In the genomic region with DNA sequence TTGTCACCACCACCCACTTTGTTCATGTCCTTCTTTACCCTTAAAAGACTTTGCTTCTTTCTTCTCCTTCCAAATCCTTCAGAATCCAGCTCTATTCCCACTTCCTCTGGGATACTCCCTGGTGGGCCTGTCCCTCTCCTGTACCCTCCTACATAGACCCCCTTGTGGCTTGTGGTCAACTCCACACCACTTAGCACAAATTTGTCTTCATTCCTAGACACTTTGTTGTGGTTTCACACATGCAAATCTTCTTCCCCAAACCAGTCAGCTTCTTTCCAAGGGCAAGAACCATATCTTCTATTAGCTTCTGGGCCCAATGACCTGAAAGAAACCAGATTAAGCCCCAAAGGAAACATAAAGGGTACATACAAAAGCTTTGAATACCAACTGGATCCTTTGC, we compare ENCODE assay signal across 24 cellular contexts.
A peak's percentile ranks its signal among the peaks of the same experiment; 100 is the strongest.
DNase-seq lines count a peak whose midpoint lies in the region; ATAC-seq and TF ChIP-seq lines count a peak whose summit lies in the region.
"Had no signal": no experiment of that assay in that cellular context is flagged by ENCODE, and none has a peak within 500 bp of the region (broad histone marks: within the 10 kb centered on the region; RNA-seq: fewer than 3 reads in every experiment).

No MANE protein-coding gene starts in this region.

- CTCF ChIA-PET in activated CD8-positive, alpha-beta T cell treated with anti-CD3 and anti-CD28 coated beads for 36 hours (lab: Charles Lee): interaction anchor here (1.1 kb wide), 1 partner anchor 9 kb away, joined by 3 read pairs; no protein-coding TSS in a partner anchor
- CTCF ChIA-PET in activated CD8-positive, alpha-beta T cell treated with anti-CD3 and anti-CD28 coated beads, Interleukin-2, amount 10 ng/mL, durations not matched to agents 7 days and 5 days (lab: Charles Lee): interaction anchor here (1.1 to 2.9 kb wide), 2 partner anchors 9 to 53 kb away, joined by 4 to 15 read pairs; no protein-coding TSS in a partner anchor

- H3K4me3 ChIP-seq in SJCRH30 (no peak overlapping the region), mesenchymal stem cell (ENCODE audit: insufficient read depth in 1 of 2, low read depth in 1 of 2, low read length in 2 of 2) (no peak overlapping the region), tibial artery (no peak overlapping the region), left ventricle myocardium inferior (no peak overlapping the region)
- H3K4me3 ChIP-seq: GM23338, HAP-1 had no signal

- no peak overlapping the region for H3K18ac ChIP-seq in mesenchymal stem cell (ENCODE audit: low read depth in 1 of 2, low read length in 2 of 2)

- H3K27me3 Mint-ChIP-seq in activated CD8-positive, alpha-beta T cell treated with anti-CD3 and anti-CD28 coated beads for 36 hours: no peaks in the 10 kb centered on the region
- H3K27me3 Mint-ChIP-seq in activated CD8-positive, alpha-beta T cell treated with anti-CD3 and anti-CD28 coated beads, Interleukin-2, amount 10 ng/mL, durations not matched to agents 7 days and 5 days (ENCODE audit: low read depth): peaks cover 8% of the 10 kb centered on the region

- H3K9me3 Mint-ChIP-seq in activated CD8-positive, alpha-beta T cell treated with anti-CD3 and anti-CD28 coated beads for 36 hours: no peaks in the 10 kb centered on the region
- no peaks in the 10 kb centered on the region for H3K9me3 Mint-ChIP-seq in activated CD8-positive, alpha-beta T cell treated with anti-CD3 and anti-CD28 coated beads, Interleukin-2, amount 10 ng/mL, durations not matched to agents 7 days and 5 days (ENCODE audit: insufficient read depth)
- H3K9me3 Mint-ChIP-seq: CD8-positive, alpha-beta memory T cell; GM23338 had no signal

- no peak overlapping the region for H2BK120ac ChIP-seq in mesenchymal stem cell (ENCODE audit: low read depth, low read length)

- intact Hi-C loops in activated CD8-positive, alpha-beta T cell treated with anti-CD3 and anti-CD28 coated beads for 36 hours (cut with micrococcal nuclease): no loop called here
- intact Hi-C loops in tibial artery (cut with DNase I; ENCODE audit: low total_unique reads): no loop called here
- intact Hi-C loops in left ventricle myocardium inferior (cut with micrococcal nuclease): no loop called here

- ATAC-seq in activated CD8-positive, alpha-beta T cell treated with anti-CD3 and anti-CD28 coated beads for 36 hours: no peak
- ATAC-seq in activated CD8-positive, alpha-beta T cell treated with anti-CD3 and anti-CD28 coated beads, Interleukin-2, amount 10 ng/mL, durations not matched to agents 7 days and 5 days: no peak
- ATAC-seq in esophagus mucosa: no peak
- ATAC-seq: GM23338 had no signal

- H3K79me1 ChIP-seq in mesenchymal stem cell (replicated peaks; ENCODE audit: low read length, poor library complexity, severe bottlenecking): no peaks in the 10 kb centered on the region

- no peak overlapping the region for H3K4me2 ChIP-seq in mesenchymal stem cell (ENCODE audit: low read length, poor library complexity, severe bottlenecking)
- H3K4me2 ChIP-seq: GM23338 had no signal

- H2BK5ac ChIP-seq in mesenchymal stem cell (ENCODE audit: low read depth, low read length, poor library complexity, severe bottlenecking): no peak overlapping the region

- H3K27ac ChIP-seq in SJCRH30 (no peak overlapping the region), mesenchymal stem cell (ENCODE audit: low read length, poor library complexity, severe bottlenecking) (no peak overlapping the region), tibial artery (peak overlapping the region; percentile 12 to 81), left ventricle myocardium inferior (replicated peaks) (no peak overlapping the region)
- H3K27ac ChIP-seq: 22Rv1, C4-2B had no signal

- no peak overlapping the region for H3K4ac ChIP-seq in mesenchymal stem cell (ENCODE audit: low read depth in 1 of 2, low read length in 2 of 2)

- H3K36me3 Mint-ChIP-seq in activated CD8-positive, alpha-beta T cell treated with anti-CD3 and anti-CD28 coated beads for 36 hours (ENCODE audit: low read depth): peaks cover 3% of the 10 kb centered on the region
- H3K36me3 Mint-ChIP-seq in activated CD8-positive, alpha-beta T cell treated with anti-CD3 and anti-CD28 coated beads, Interleukin-2, amount 10 ng/mL, durations not matched to agents 7 days and 5 days (ENCODE audit: low read depth): no peaks in the 10 kb centered on the region
- H3K36me3 Mint-ChIP-seq: CD8-positive, alpha-beta memory T cell had no signal

- H4K8ac ChIP-seq in mesenchymal stem cell (ENCODE audit: low read length): no peak overlapping the region

- no peak overlapping the region for H2AFZ ChIP-seq in mesenchymal stem cell (ENCODE audit: low read depth, low read length)
- H2AFZ ChIP-seq: GM23338 had no signal

- no peak overlapping the region for H4K91ac ChIP-seq in mesenchymal stem cell (ENCODE audit: low read length)

- H2AK5ac ChIP-seq in mesenchymal stem cell (ENCODE audit: low read length, severe bottlenecking): peak overlapping the region; percentile 38

- no peak overlapping the region for H3K23ac ChIP-seq in mesenchymal stem cell (ENCODE audit: low read length in 2 of 2)

- no peak overlapping the region for H2BK15ac ChIP-seq in mesenchymal stem cell (ENCODE audit: low read depth, poor library complexity, severe bottlenecking)

- H3K4me1 ChIP-seq in SJCRH30 (peaks cover 21% of the 10 kb centered on the region), mesenchymal stem cell (ENCODE audit: control insufficient read depth, insufficient read depth, low read depth, low read length) (peaks cover 3% of the 10 kb centered on the region), tibial artery (peaks cover 0 to 70% (median 26%) of the 10 kb centered on the region in 4 donors), left ventricle myocardium inferior (peaks cover 11% of the 10 kb centered on the region)
- H3K4me1 ChIP-seq: HAP-1 had no signal

- TF ChIP-seq CTCF in activated CD8-positive, alpha-beta T cell treated with anti-CD3 and anti-CD28 coated beads for 36 hours (IDR thresholded peaks at IDR 0.05): no peak
- TF ChIP-seq CTCF in tibial artery (IDR thresholded peaks at IDR 0.05) (no peak), left ventricle myocardium inferior (IDR thresholded peaks at IDR 0.05; ENCODE audit: borderline replicate concordance) (no peak)

- POLR2A ChIA-PET in activated CD8-positive, alpha-beta T cell treated with anti-CD3 and anti-CD28 coated beads for 36 hours (lab: Charles Lee): no interaction called here
- POLR2A ChIA-PET in activated CD8-positive, alpha-beta T cell treated with anti-CD3 and anti-CD28 coated beads, Interleukin-2, amount 10 ng/mL, durations not matched to agents 7 days and 5 days (lab: Charles Lee): no interaction called here

- no peaks in the 10 kb centered on the region for H3K36me3 ChIP-seq in SJCRH30
- H3K36me3 ChIP-seq in mesenchymal stem cell (ENCODE audit: control insufficient read depth in 1 of 2, insufficient read depth in 2 of 2, low read depth in 1 of 2, low read length in 2 of 2): no peaks in the 10 kb centered on the region
- H3K36me3 ChIP-seq in tibial artery: no peaks in the 10 kb centered on the region
- no peaks in the 10 kb centered on the region for H3K36me3 ChIP-seq in left ventricle myocardium inferior
- H3K36me3 ChIP-seq: HAP-1 had no signal

- no peaks in the 10 kb centered on the region for H3K9me3 ChIP-seq in SJCRH30 (replicated peaks)
- H3K9me3 ChIP-seq in mesenchymal stem cell (ENCODE audit: control insufficient read depth, low read length): no peaks in the 10 kb centered on the region
- H3K9me3 ChIP-seq in tibial artery: no peaks in the 10 kb centered on the region
- no peaks in the 10 kb centered on the region for H3K9me3 ChIP-seq in left ventricle myocardium inferior (replicated peaks)
- H3K9me3 ChIP-seq: HAP-1 had no signal

- no peak overlapping the region for H2BK12ac ChIP-seq in mesenchymal stem cell (ENCODE audit: low read length in 2 of 2)

- H3K27me3 ChIP-seq in SJCRH30 (no peaks in the 10 kb centered on the region), mesenchymal stem cell (ENCODE audit: control insufficient read depth in 1 of 2, insufficient read depth in 1 of 2, low read length in 2 of 2) (peaks cover 0 to 10% of the 10 kb centered on the region in 2 experiments), tibial artery (no peaks in the 10 kb centered on the region), left ventricle myocardium inferior (ENCODE audit: low read depth) (no peaks in the 10 kb centered on the region)

- DNase-seq in activated CD8-positive, alpha-beta T cell treated with anti-CD3 and anti-CD28 coated beads for 36 hours: peak; percentile 6
- DNase-seq in activated CD8-positive, alpha-beta T cell treated with anti-CD3 and anti-CD28 coated beads, Interleukin-2, amount 10 ng/mL, durations not matched to agents 7 days and 5 days: no peak
- DNase-seq in SJCRH30: peak; percentile 28 to 52
- no peak for DNase-seq in mesenchymal stem cell
- DNase-seq in tibial artery: no peak
- DNase-seq in left ventricle myocardium inferior: no peak
- DNase-seq in NCI-H187 (lab: John Stamatoyannopoulos, UW): no peak
- DNase-seq: ACHN; Calu3; CD8-positive, alpha-beta memory T cell; DMS153; KBM-7; NCI-H1092; NCI-H1436 treated with DMSO at 0.1 percent for 48 hours; NCI-H2029; NCI-H226; NCI-H510A treated with DMSO at 0.1 percent for 48 hours; NCI-H748 treated with DMSO at 0.1 percent for 48 hours; NK-92 treated with Interleukin-12 subunit alpha and Interleukin-12 subunit beta, amount 100 ng/mL, for 24 hours had no signal

- H3K27ac Mint-ChIP-seq in activated CD8-positive, alpha-beta T cell treated with anti-CD3 and anti-CD28 coated beads for 36 hours: no peak overlapping the region
- H3K27ac Mint-ChIP-seq in activated CD8-positive, alpha-beta T cell treated with anti-CD3 and anti-CD28 coated beads, Interleukin-2, amount 10 ng/mL, durations not matched to agents 7 days and 5 days: no peak overlapping the region
- H3K27ac Mint-ChIP-seq: CD8-positive, alpha-beta memory T cell; GM23338 had no signal

- peaks cover 43% of the 10 kb centered on the region for H3K4me1 Mint-ChIP-seq in activated CD8-positive, alpha-beta T cell treated with anti-CD3 and anti-CD28 coated beads for 36 hours (ENCODE audit: low read depth)
- H3K4me1 Mint-ChIP-seq in activated CD8-positive, alpha-beta T cell treated with anti-CD3 and anti-CD28 coated beads, Interleukin-2, amount 10 ng/mL, durations not matched to agents 7 days and 5 days (ENCODE audit: low read depth): peaks cover 14% of the 10 kb centered on the region
- H3K4me1 Mint-ChIP-seq: GM23338 had no signal

- no peak overlapping the region for H3K14ac ChIP-seq in mesenchymal stem cell (ENCODE audit: low read length in 2 of 2)

- H3K4me3 Mint-ChIP-seq in activated CD8-positive, alpha-beta T cell treated with anti-CD3 and anti-CD28 coated beads for 36 hours: no peak overlapping the region
- H3K4me3 Mint-ChIP-seq in activated CD8-positive, alpha-beta T cell treated with anti-CD3 and anti-CD28 coated beads, Interleukin-2, amount 10 ng/mL, durations not matched to agents 7 days and 5 days: no peak overlapping the region
- H3K4me3 Mint-ChIP-seq: CD8-positive, alpha-beta memory T cell; GM23338 had no signal

- H3K9ac ChIP-seq in mesenchymal stem cell (ENCODE audit: low read length): no peak overlapping the region

Comparison
In these comparisons a context has a peak if more than half of its experiments do, and no peak if none do; other contexts are left out.
1. DNase-seq: peak in activated CD8-positive, alpha-beta T cell treated with anti-CD3 and anti-CD28 coated beads for 36 hours (single experiment) and SJCRH30 (2 of 2); none in activated CD8-positive, alpha-beta T cell treated with anti-CD3 and anti-CD28 coated beads, Interleukin-2, amount 10 ng/mL, durations not matched to agents 7 days and 5 days (single experiment), mesenchymal stem cell (single experiment), tibial artery (0 of 2), left ventricle myocardium inferior (single experiment) and NCI-H187 (0 of 2).
2. H3K27ac ChIP-seq: peak in tibial artery (2 of 2); none in SJCRH30 (single experiment), mesenchymal stem cell (single experiment) and left ventricle myocardium inferior (single experiment).